ENCODE assay signal across 8 cellular contexts in genomic region chr15:41584636-41585139, GRCh38. TPM values are rescaled to one million over a fixed set of nuclear protein-coding genes. Genes with fewer than 3 reads are reported as not detected.
DNase-seq lines count a peak whose midpoint lies in the region; ATAC-seq and TF ChIP-seq lines count a peak whose summit lies in the region.

No MANE protein-coding gene starts in this region.

- TF ChIP-seq CTCF in CD4-positive, alpha-beta T cell (IDR thresholded peaks at IDR 0.05), result no peak
- TF ChIP-seq CTCF in VCaP (conservative IDR thresholded peaks at IDR 0.05) (no peak), fibroblast of villous mesenchyme (IDR thresholded peaks at IDR 0.05; ENCODE audit: insufficient read depth, low read depth, low read length) (no peak)

- no peak overlapping the region for H2AK5ac ChIP-seq in trophoblast cell (ENCODE audit: low read length)

- no peak overlapping the region for H3K14ac ChIP-seq in trophoblast cell (ENCODE audit: low read length)

- H3K79me2 ChIP-seq in trophoblast cell (ENCODE audit: control insufficient read depth, insufficient read depth, low read length, poor library complexity), result peaks cover 6% of the 10 kb centered on the region

- intact Hi-C loops in CD4-positive, alpha-beta T cell (cut with DNase I, micrococcal nuclease), result loop anchor here (5.0 to 10.0 kb wide), 2 partner anchors 117 to 120 kb away; no protein-coding TSS in a partner anchor

- peaks cover 23% of the 10 kb centered on the region for H3K79me1 ChIP-seq in trophoblast cell (ENCODE audit: low read length)

- H3K4me1 Mint-ChIP-seq in CD4-positive, alpha-beta T cell (ENCODE audit: low read depth), result peaks cover 10% of the 10 kb centered on the region

- no peaks in the 10 kb centered on the region for H3K9me3 Mint-ChIP-seq in CD4-positive, alpha-beta T cell

- no peaks in the 10 kb centered on the region for H3K36me3 Mint-ChIP-seq in CD4-positive, alpha-beta T cell (ENCODE audit: low read depth)

- H2BK120ac ChIP-seq in trophoblast cell (ENCODE audit: insufficient read depth, low read length, poor library complexity), result peak overlapping the region; percentile 93

- H2BK5ac ChIP-seq in trophoblast cell (ENCODE audit: low read depth, low read length, poor library complexity), result peak overlapping the region; percentile 99

- no peak overlapping the region for H3K27ac ChIP-seq in CD4-positive, alpha-beta T cell (ENCODE audit: low read depth, low read length)
- peak overlapping the region; percentile 62 for H3K27ac ChIP-seq in VCaP
- peak overlapping the region; percentile 99 for H3K27ac ChIP-seq in trophoblast cell (ENCODE audit: low read depth, low read length)

- H3K4me1 ChIP-seq in trophoblast cell (ENCODE audit: control insufficient read depth in 1 of 2, insufficient read depth in 2 of 2, low read length in 2 of 2), result peaks cover 12 to 19% of the 10 kb centered on the region in 2 experiments

- H3K4me3 ChIP-seq in fibroblast of villous mesenchyme (ENCODE audit: low read depth, low read length), result peak overlapping the region; percentile 43
- no peak overlapping the region for H3K4me3 ChIP-seq in trophoblast cell (ENCODE audit: low read depth, low read length)

- peaks cover 0 to 2% of the 10 kb centered on the region in 2 experiments for H3K36me3 ChIP-seq in trophoblast cell (ENCODE audit: control insufficient read depth in 1 of 2, insufficient read depth in 2 of 2, low read length in 2 of 2)

- WGBS in trophoblast cell (ENCODE audit: extremely low coverage, insufficient coverage, insufficient read length), result no CpG with 5 or more reads among the region's 7 CpGs

- peak overlapping the region; percentile 74 for H3K9ac ChIP-seq in trophoblast cell (ENCODE audit: low read length)

- H3K23ac ChIP-seq in trophoblast cell (ENCODE audit: low read length), result no peak overlapping the region

- H2AFZ ChIP-seq in trophoblast cell (ENCODE audit: insufficient read depth, low read length, poor library complexity), result no peak overlapping the region

- peak overlapping the region; percentile 95 for H4K12ac ChIP-seq in trophoblast cell (ENCODE audit: low read depth, low read length)

- no peaks in the 10 kb centered on the region for H3K9me3 ChIP-seq in CD4-positive, alpha-beta T cell (ENCODE audit: control insufficient read depth, low read length)
- H3K9me3 ChIP-seq in trophoblast cell (ENCODE audit: insufficient read depth, low read depth, low read length), result no peaks in the 10 kb centered on the region

- peaks cover 56% of the 10 kb centered on the region for H3K27me3 Mint-ChIP-seq in CD4-positive, alpha-beta T cell

- DNase-seq in CD4-positive, alpha-beta T cell, result no peak
- DNase-seq in fibroblast of villous mesenchyme (ENCODE audit: low read depth), result no peak
- peak; percentile 14 to 72 for DNase-seq in trophoblast cell
- no peak for DNase-seq in middle frontal gyrus (ENCODE audit: extremely low spot score, low spot score)
- no peak for DNase-seq in RKO (ENCODE audit: low spot score)
- no peak for DNase-seq in retina

- peak overlapping the region; percentile 99 for H4K91ac ChIP-seq in trophoblast cell (ENCODE audit: low read depth, low read length)

- peak overlapping the region; percentile 62 for H3K4me3 Mint-ChIP-seq in CD4-positive, alpha-beta T cell

- POLR2A ChIA-PET in CD4-positive, alpha-beta T cell (lab: Charles Lee), result no interaction called here

- peak overlapping the region; percentile 93 for H4K8ac ChIP-seq in trophoblast cell (ENCODE audit: low read depth, low read length)

- CTCF ChIA-PET in CD4-positive, alpha-beta T cell (lab: Charles Lee), result interaction anchor here (0.8 to 1.8 kb wide), 4 partner anchors 19 to 119 kb away, joined by 3 to 10 read pairs (median 5); partner anchors contain the start of gene MGA

- H3K18ac ChIP-seq in trophoblast cell (ENCODE audit: low read length), result no peak overlapping the region

- ATAC-seq in CD4-positive, alpha-beta T cell (ENCODE audit: poor library complexity), result no peak
- ATAC-seq in GM18870 (IDR thresholded peaks at IDR 0.05; ENCODE audit: unreplicated experiment), result no peak

- no peak overlapping the region for H2BK12ac ChIP-seq in trophoblast cell (ENCODE audit: low read length)

- H3K4ac ChIP-seq in trophoblast cell (ENCODE audit: low read depth, low read length), result peak overlapping the region; percentile 86

- no peak overlapping the region for H3K27ac Mint-ChIP-seq in CD4-positive, alpha-beta T cell

- peaks cover 22% of the 10 kb centered on the region for H3K27me3 ChIP-seq in CD4-positive, alpha-beta T cell (ENCODE audit: control insufficient read depth, insufficient read depth, low read length)
- H3K27me3 ChIP-seq in trophoblast cell (ENCODE audit: insufficient read depth, low read length), result no peaks in the 10 kb centered on the region

- H3K4me2 ChIP-seq in trophoblast cell (ENCODE audit: low read length), result peak overlapping the region; percentile 78

RNA-seq across cellular contexts. Expression of gene TYRO3, which starts 25.7 kb away (rescaled TPM):
- under 1 TPM; 0.42 to 0.47 TPM for total RNA-seq in CD4-positive, alpha-beta T cell
- 13.8 and 14.5 TPM in 2 replicates for total RNA-seq in fibroblast of villous mesenchyme
- polyA plus RNA-seq in trophoblast cell (2013), result 174 and 187 TPM in 2 replicates

RNA-seq across cellular contexts. Expression of gene RPAP1, which starts 40.6 kb away (rescaled TPM):
- 10 to 100 TPM; 20.8 to 22.5 TPM for total RNA-seq in CD4-positive, alpha-beta T cell
- total RNA-seq in fibroblast of villous mesenchyme, result 14.8 and 26.8 TPM in 2 replicates
- 27.4 and 28.9 TPM in 2 replicates for polyA plus RNA-seq in trophoblast cell (2013)

Comparison
In these comparisons a context has a peak if more than half of its experiments do, and no peak if none do; other contexts are left out.
1. DNase-seq: peak in trophoblast cell (2 of 2); none in CD4-positive, alpha-beta T cell (0 of 10), fibroblast of villous mesenchyme (single experiment), middle frontal gyrus (single experiment), RKO (single experiment) and retina (single experiment).
2. RNA of gene TYRO3, which starts 25.7 kb away (total RNA-seq): 13.8 to 14.5 TPM in fibroblast of villous mesenchyme; 0.42 to 0.47 TPM in CD4-positive, alpha-beta T cell; every median in the first group is over 10 times any median in the second.